12 cellular contexts compared by ENCODE assay signal in the genomic region with DNA sequence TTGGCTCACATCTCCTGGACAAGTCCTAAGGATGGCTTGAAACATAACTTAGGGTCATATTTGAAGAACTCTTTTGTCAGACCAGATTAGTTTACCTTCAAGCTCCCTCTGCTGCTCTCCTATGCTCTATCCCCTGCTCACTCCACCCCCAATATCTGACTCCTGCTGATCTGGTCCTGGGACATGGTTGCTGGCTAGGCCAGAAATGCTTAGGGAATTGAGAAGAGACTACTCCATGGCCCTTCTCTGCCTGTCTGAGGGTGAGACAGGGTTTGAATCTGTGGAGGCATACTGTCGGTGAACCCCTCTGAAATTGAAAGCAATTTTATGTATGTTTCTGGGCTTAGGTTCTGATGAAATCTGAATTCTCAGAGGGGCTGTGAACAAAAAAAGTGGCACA. TPM values are rescaled to one million over a fixed set of nuclear protein-coding genes. Genes with fewer than 3 reads are reported as not detected.
DNase-seq lines count a peak whose midpoint lies in the region; ATAC-seq and TF ChIP-seq lines count a peak whose summit lies in the region.
"Had no signal": no experiment of that assay in that cellular context is flagged by ENCODE, and none has a peak within 500 bp of the region (broad histone marks: within the 10 kb centered on the region; RNA-seq: fewer than 3 reads in every experiment).

No MANE protein-coding gene starts in this region.

- H3K27ac ChIP-seq in HEK293 (ENCODE audit: extremely low read depth, low read depth, low read length) (no peak overlapping the region), coronary artery (no peak overlapping the region)
- H3K27ac ChIP-seq: neural progenitor cell, tibial artery had no signal

- H3K27me3 Mint-ChIP-seq in activated CD4-positive, alpha-beta T cell treated with anti-CD3 and anti-CD28 coated beads, Interleukin-2, amount 10 ng/mL, durations not matched to agents 24 days and 14 days: no peaks in the 10 kb centered on the region
- no peaks in the 10 kb centered on the region for H3K27me3 Mint-ChIP-seq in activated naive CD8-positive, alpha-beta T cell treated with anti-CD3 and anti-CD28 coated beads, Interleukin-2, amount 10 ng/mL, durations not matched to agents 7 days and 5 days
- no peaks in the 10 kb centered on the region for H3K27me3 Mint-ChIP-seq in progenitor cell of endocrine pancreas

- peaks cover 18% of the 10 kb centered on the region for H3K4me1 ChIP-seq in HEK293 (ENCODE audit: control insufficient read depth, insufficient read depth, low read length)

- peaks cover 34% of the 10 kb centered on the region for H3K36me3 Mint-ChIP-seq in activated CD4-positive, alpha-beta T cell treated with anti-CD3 and anti-CD28 coated beads, Interleukin-2, amount 10 ng/mL, durations not matched to agents 24 days and 14 days (ENCODE audit: low read depth)
- peaks cover 19% of the 10 kb centered on the region for H3K36me3 Mint-ChIP-seq in activated naive CD8-positive, alpha-beta T cell treated with anti-CD3 and anti-CD28 coated beads, Interleukin-2, amount 10 ng/mL, durations not matched to agents 7 days and 5 days
- H3K36me3 Mint-ChIP-seq in progenitor cell of endocrine pancreas (ENCODE audit: insufficient read depth): peaks cover 2% of the 10 kb centered on the region

- POLR2A ChIA-PET in HEK293 (lab: Yijun Ruan, JAX): no interaction called here
- POLR2A ChIA-PET in activated naive CD8-positive, alpha-beta T cell treated with anti-CD3 and anti-CD28 coated beads, Interleukin-2, amount 10 ng/mL, durations not matched to agents 7 days and 5 days (lab: Charles Lee): interaction anchor here (1.1 to 1.6 kb wide), 2 partner anchors 17 to 254 kb away, joined by 5 to 7 read pairs; no protein-coding TSS in a partner anchor

- H3K36me3 ChIP-seq in HEK293 (ENCODE audit: control insufficient read depth in 2 of 2, insufficient read depth in 1 of 2, low read length in 2 of 2): peaks cover 0 to 5% of the 10 kb centered on the region in 2 experiments; a peak in 1 of 3 replicates
- H3K36me3 ChIP-seq: neural progenitor cell, tibial artery had no signal

- intact Hi-C loops in activated CD4-positive, alpha-beta T cell treated with anti-CD3 and anti-CD28 coated beads, Interleukin-2, amount 10 ng/mL, durations not matched to agents 24 days and 14 days (cut with micrococcal nuclease): loop anchor here (2.0 to 10.0 kb wide), 2 partner anchors 17 to 523 kb away; a partner anchor contains a TSS

- CTCF ChIA-PET in HEK293 (lab: Yijun Ruan, JAX): interaction anchor here (0.5 to 2.5 kb wide), 6 partner anchors 19 to 1040 kb away, joined by 3 to 8 read pairs (median 4); no protein-coding TSS in a partner anchor

- H3K4me3 ChIP-seq in HEK293 (ENCODE audit: low read depth, low read length) (no peak overlapping the region), coronary artery (no peak overlapping the region)
- H3K4me3 ChIP-seq: neural progenitor cell, tibial artery had no signal

- no peaks in the 10 kb centered on the region for H3K9me3 Mint-ChIP-seq in activated CD4-positive, alpha-beta T cell treated with anti-CD3 and anti-CD28 coated beads, Interleukin-2, amount 10 ng/mL, durations not matched to agents 24 days and 14 days
- H3K9me3 Mint-ChIP-seq in activated naive CD8-positive, alpha-beta T cell treated with anti-CD3 and anti-CD28 coated beads, Interleukin-2, amount 10 ng/mL, durations not matched to agents 7 days and 5 days: no peaks in the 10 kb centered on the region
- H3K9me3 Mint-ChIP-seq in progenitor cell of endocrine pancreas (ENCODE audit: low read depth): no peaks in the 10 kb centered on the region
- H3K9me3 Mint-ChIP-seq: neural progenitor cell had no signal

- H3K9me3 ChIP-seq in HEK293 (ENCODE audit: control insufficient read depth, insufficient read depth, low read depth, low read length): no peaks in the 10 kb centered on the region
- H3K9me3 ChIP-seq: tibial artery had no signal

- peak overlapping the region; percentile 34 for H3K27ac Mint-ChIP-seq in activated CD4-positive, alpha-beta T cell treated with anti-CD3 and anti-CD28 coated beads, Interleukin-2, amount 10 ng/mL, durations not matched to agents 24 days and 14 days
- peak overlapping the region; percentile 91 for H3K27ac Mint-ChIP-seq in activated naive CD8-positive, alpha-beta T cell treated with anti-CD3 and anti-CD28 coated beads, Interleukin-2, amount 10 ng/mL, durations not matched to agents 7 days and 5 days
- no peak overlapping the region for H3K27ac Mint-ChIP-seq in progenitor cell of endocrine pancreas
- H3K27ac Mint-ChIP-seq: neural progenitor cell had no signal

- H3K4me3 Mint-ChIP-seq in activated CD4-positive, alpha-beta T cell treated with anti-CD3 and anti-CD28 coated beads, Interleukin-2, amount 10 ng/mL, durations not matched to agents 24 days and 14 days: peak overlapping the region; percentile 96
- peak overlapping the region; percentile 96 for H3K4me3 Mint-ChIP-seq in activated naive CD8-positive, alpha-beta T cell treated with anti-CD3 and anti-CD28 coated beads, Interleukin-2, amount 10 ng/mL, durations not matched to agents 7 days and 5 days
- H3K4me3 Mint-ChIP-seq in progenitor cell of endocrine pancreas (ENCODE audit: low read depth): peak overlapping the region; percentile 17
- H3K4me3 Mint-ChIP-seq: neural progenitor cell had no signal

- no peak for ATAC-seq in activated naive CD8-positive, alpha-beta T cell treated with anti-CD3 and anti-CD28 coated beads, Interleukin-2, amount 10 ng/mL, durations not matched to agents 7 days and 5 days (ENCODE audit: low read depth)

- no peak for TF ChIP-seq CTCF in HEK293 (tag by site-specific recombination; IDR thresholded peaks at IDR 0.05)
- no peak for TF ChIP-seq CTCF in progenitor cell of endocrine pancreas (IDR thresholded peaks at IDR 0.05; ENCODE audit: unreplicated experiment)
- TF ChIP-seq CTCF in coronary artery (IDR thresholded peaks at IDR 0.05): no peak

- DNase-seq in activated CD4-positive, alpha-beta T cell treated with anti-CD3 and anti-CD28 coated beads, Interleukin-2, amount 10 ng/mL, durations not matched to agents 24 days and 14 days: no peak
- DNase-seq in activated CD4-positive, alpha-beta T cell treated with anti-CD3 and anti-CD28 coated beads, Interleukin-2, amount 50 U/mL, for 48 hours: no peak
- DNase-seq in activated naive CD8-positive, alpha-beta T cell treated with anti-CD3 and anti-CD28 coated beads, Interleukin-2, amount 10 ng/mL, durations not matched to agents 7 days and 5 days: no peak
- DNase-seq in progenitor cell of endocrine pancreas (ENCODE audit: low spot score, unreplicated experiment): no peak
- no peak for DNase-seq in glomerular visceral epithelial cell (ENCODE audit: extremely low spot score)
- DNase-seq in stimulated activated CD4-positive, alpha-beta T cell treated with anti-CD3 and anti-CD28 coated beads, Interleukin-12 subunit alpha, Interleukin-12 subunit beta, amount 100 ng/mL, for 4 hours: no peak
- DNase-seq in coronary artery (ENCODE audit: low spot score): no peak
- DNase-seq: NCI-H345, OCI-M1, tibial artery had no signal

- H3K4me1 Mint-ChIP-seq in activated CD4-positive, alpha-beta T cell treated with anti-CD3 and anti-CD28 coated beads, Interleukin-2, amount 10 ng/mL, durations not matched to agents 24 days and 14 days: peaks cover 69% of the 10 kb centered on the region
- peaks cover 62% of the 10 kb centered on the region for H3K4me1 Mint-ChIP-seq in activated naive CD8-positive, alpha-beta T cell treated with anti-CD3 and anti-CD28 coated beads, Interleukin-2, amount 10 ng/mL, durations not matched to agents 7 days and 5 days
- peaks cover 38% of the 10 kb centered on the region for H3K4me1 Mint-ChIP-seq in progenitor cell of endocrine pancreas (ENCODE audit: low read depth)

TF ChIP-seq in HEK293, 187 proteins besides CTCF, POLR2A, EP300 and RAD21:
- TF ChIP-seq, protein P1, sequence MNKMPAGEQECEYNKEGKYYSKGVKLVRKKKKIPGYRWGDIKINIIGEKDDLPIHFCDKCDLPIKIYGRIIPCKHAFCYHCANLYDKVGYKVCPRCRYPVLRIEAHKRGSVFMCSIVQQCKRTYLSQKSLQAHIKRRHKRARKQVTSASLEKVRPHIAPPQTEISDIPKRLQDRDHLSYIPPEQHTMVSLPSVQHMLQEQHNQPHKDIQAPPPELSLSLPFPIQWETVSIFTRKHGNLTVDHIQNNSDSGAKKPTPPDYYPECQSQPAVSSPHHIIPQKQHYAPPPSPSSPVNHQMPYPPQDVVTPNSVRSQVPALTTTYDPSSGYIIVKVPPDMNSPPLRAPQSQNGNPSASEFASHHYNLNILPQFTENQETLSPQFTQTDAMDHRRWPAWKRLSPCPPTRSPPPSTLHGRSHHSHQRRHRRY (tag by site-specific recombination; IDR thresholded peaks at IDR 0.05): no peak
- TF ChIP-seq, protein P2, sequence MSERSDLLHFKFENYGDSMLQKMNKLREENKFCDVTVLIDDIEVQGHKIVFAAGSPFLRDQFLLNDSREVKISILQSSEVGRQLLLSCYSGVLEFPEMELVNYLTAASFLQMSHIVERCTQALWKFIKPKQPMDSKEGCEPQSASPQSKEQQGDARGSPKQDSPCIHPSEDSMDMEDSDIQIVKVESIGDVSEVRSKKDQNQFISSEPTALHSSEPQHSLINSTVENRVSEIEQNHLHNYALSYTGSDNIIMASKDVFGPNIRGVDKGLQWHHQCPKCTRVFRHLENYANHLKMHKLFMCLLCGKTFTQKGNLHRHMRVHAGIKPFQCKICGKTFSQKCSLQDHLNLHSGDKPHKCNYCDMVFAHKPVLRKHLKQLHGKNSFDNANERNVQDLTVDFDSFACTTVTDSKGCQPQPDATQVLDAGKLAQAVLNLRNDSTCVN (tag by site-specific recombination; optimal IDR thresholded peaks at IDR 0.05): no peak
- no peak for TF ChIP-seq ZFP69B (tag by site-specific recombination; IDR thresholded peaks at IDR 0.05)
- TF ChIP-seq ZNF221 (tag by site-specific recombination; IDR thresholded peaks at IDR 0.05; ENCODE audit: borderline replicate concordance): no peak
- no peak for TF ChIP-seq ZNF664 (tag by site-specific recombination; IDR thresholded peaks at IDR 0.05)
- 0 out of 2 replicates have a peak, but pooled peaks have one; percentile 1 for TF ChIP-seq ZNF366 (tag by site-specific recombination; conservative IDR thresholded peaks at IDR 0.05)
- 0 out of 2 replicates have a peak, but pooled peaks have one; percentile 59 for TF ChIP-seq ZBTB17 (tag by site-specific recombination; IDR thresholded peaks at IDR 0.05)

RNA-seq across cellular contexts. Expression of a gene that starts 3.3 kb away (rescaled TPM):
- total RNA-seq in activated CD4-positive, alpha-beta T cell treated with anti-CD3 and anti-CD28 coated beads, Interleukin-2, amount 10 ng/mL, durations not matched to agents 24 days and 14 days: 52.5 and 62.1 TPM in 2 replicates
- 10 to 100 TPM; 82.7 to 86.6 TPM for total RNA-seq in activated naive CD8-positive, alpha-beta T cell treated with anti-CD3 and anti-CD28 coated beads, Interleukin-2, amount 10 ng/mL, durations not matched to agents 7 days and 5 days
- total RNA-seq in progenitor cell of endocrine pancreas: 30.0 and 36.4 TPM in 2 replicates

Comparison
In these comparisons a context has a peak if more than half of its experiments do, and no peak if none do; other contexts are left out.
1. H3K4me3 Mint-ChIP-seq: peak in every context shown above with its lines; median percentile 96 in activated CD4-positive, alpha-beta T cell treated with anti-CD3 and anti-CD28 coated beads, Interleukin-2, amount 10 ng/mL, durations not matched to agents 24 days and 14 days; 96 in activated naive CD8-positive, alpha-beta T cell treated with anti-CD3 and anti-CD28 coated beads, Interleukin-2, amount 10 ng/mL, durations not matched to agents 7 days and 5 days; 17 in progenitor cell of endocrine pancreas.